ENCODE assay signal across 1 cellular context in the genomic region with DNA sequence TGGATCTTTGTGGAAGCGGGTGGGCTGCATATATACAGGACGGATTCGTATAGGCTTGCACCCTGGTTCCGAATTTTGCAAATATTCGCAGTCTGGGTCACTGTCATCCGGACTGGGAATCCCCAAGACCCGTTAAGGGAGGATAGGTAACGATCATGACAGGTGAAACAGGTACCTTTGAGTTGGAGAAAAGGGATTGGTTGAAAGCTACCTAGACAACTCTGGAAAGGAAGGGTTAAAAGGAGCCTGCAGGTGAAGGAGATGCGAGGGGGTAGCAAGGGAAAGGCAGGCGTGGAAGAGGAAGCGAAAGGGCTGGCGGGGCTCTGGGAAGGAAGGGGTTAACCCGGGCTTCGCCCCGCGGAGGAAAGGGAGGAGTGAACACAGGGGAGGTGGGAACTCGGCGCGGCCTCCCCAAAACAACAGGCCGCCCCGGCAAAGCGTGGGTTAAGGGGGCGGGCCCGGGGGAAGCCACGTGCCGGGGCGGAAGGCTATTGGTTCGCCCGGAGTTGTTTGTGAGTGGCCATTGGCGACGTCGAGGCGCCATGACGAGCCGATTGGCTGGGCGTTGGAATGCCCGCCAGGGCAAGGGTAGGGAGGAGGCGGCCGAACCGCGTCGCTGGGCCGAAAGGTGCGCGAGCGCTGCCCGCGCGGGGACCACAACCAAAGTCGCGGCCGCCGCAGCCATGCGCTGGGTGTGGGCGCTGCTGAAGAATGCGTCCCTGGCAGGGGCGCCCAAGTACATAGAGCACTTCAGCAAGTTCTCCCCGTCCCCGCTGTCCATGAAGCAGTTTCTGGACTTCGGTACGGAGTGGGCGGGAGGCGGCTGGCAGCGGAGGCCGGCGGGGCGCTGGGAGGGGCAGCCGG.
TF ChIP-seq lines count a peak whose summit lies in the region.

A gene (plus strand): TSS at position 599 of the 864 bp plus-strand sequence. CDS start 85 bp downstream, at position 684.

TF ChIP-seq in K562, 482 proteins besides CTCF, POLR2A, EP300 and RAD21 (continued from another document and continues in another):
- TF ChIP-seq, protein P1, sequence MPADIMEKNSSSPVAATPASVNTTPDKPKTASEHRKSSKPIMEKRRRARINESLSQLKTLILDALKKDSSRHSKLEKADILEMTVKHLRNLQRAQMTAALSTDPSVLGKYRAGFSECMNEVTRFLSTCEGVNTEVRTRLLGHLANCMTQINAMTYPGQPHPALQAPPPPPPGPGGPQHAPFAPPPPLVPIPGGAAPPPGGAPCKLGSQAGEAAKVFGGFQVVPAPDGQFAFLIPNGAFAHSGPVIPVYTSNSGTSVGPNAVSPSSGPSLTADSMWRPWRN (IDR thresholded peaks at IDR 0.05; ENCODE audit: low read depth), result 0 out of 2 replicates have a peak, but pooled peaks have one; percentile 58
- TF ChIP-seq CCNT2 (IDR thresholded peaks at IDR 0.05; ENCODE audit: borderline replicate concordance, extremely low read depth, insufficient read length, low read depth, low read length), result no peak
- 0 out of 2 replicates have a peak, but pooled peaks have one; percentile 16 for TF ChIP-seq EGR1 (conservative IDR thresholded peaks at IDR 0.05)
- TF ChIP-seq, protein P2, sequence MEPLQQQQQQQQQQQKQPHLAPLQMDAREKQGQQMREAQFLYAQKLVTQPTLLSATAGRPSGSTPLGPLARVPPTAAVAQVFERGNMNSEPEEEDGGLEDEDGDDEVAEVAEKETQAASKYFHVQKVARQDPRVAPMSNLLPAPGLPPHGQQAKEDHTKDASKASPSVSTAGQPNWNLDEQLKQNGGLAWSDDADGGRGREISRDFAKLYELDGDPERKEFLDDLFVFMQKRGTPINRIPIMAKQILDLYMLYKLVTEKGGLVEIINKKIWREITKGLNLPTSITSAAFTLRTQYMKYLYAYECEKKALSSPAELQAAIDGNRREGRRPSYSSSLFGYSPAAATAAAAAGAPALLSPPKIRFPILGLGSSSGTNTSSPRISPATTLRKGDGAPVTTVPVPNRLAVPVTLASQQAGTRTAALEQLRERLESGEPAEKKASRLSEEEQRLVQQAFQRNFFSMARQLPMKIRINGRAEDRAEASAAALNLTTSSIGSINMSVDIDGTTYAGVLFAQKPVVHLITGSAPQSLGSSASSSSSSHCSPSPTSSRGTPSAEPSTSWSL (CRISPR knock-in tag; IDR thresholded peaks at IDR 0.05; ENCODE audit: borderline replicate concordance), result no peak
- TF ChIP-seq FOXA3 (CRISPR knock-in tag; conservative IDR thresholded peaks at IDR 0.05 in 1 of 2, IDR thresholded peaks at IDR 0.05 in 1 of 2), result no peak
- no peak for TF ChIP-seq ZNF41 (CRISPR knock-in tag; conservative IDR thresholded peaks at IDR 0.05)
- no peak for TF ChIP-seq MAFK (IDR thresholded peaks at IDR 0.05; ENCODE audit: low read length)
- TF ChIP-seq RAD51 (IDR thresholded peaks at IDR 0.05; ENCODE audit: borderline replicate concordance, low read depth), result peak; percentile 87
- TF ChIP-seq, protein P3, sequence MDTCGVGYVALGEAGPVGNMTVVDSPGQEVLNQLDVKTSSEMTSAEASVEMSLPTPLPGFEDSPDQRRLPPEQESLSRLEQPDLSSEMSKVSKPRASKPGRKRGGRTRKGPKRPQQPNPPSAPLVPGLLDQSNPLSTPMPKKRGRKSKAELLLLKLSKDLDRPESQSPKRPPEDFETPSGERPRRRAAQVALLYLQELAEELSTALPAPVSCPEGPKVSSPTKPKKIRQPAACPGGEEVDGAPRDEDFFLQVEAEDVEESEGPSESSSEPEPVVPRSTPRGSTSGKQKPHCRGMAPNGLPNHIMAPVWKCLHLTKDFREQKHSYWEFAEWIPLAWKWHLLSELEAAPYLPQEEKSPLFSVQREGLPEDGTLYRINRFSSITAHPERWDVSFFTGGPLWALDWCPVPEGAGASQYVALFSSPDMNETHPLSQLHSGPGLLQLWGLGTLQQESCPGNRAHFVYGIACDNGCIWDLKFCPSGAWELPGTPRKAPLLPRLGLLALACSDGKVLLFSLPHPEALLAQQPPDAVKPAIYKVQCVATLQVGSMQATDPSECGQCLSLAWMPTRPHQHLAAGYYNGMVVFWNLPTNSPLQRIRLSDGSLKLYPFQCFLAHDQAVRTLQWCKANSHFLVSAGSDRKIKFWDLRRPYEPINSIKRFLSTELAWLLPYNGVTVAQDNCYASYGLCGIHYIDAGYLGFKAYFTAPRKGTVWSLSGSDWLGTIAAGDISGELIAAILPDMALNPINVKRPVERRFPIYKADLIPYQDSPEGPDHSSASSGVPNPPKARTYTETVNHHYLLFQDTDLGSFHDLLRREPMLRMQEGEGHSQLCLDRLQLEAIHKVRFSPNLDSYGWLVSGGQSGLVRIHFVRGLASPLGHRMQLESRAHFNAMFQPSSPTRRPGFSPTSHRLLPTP (IDR thresholded peaks at IDR 0.05; ENCODE audit: borderline replicate concordance, extremely low read depth, insufficient read length), result no peak
- no peak; the same call in 1 of the 2 replicates for TF ChIP-seq CREB1 (IDR thresholded peaks at IDR 0.05)
- 0 out of 2 replicates have a peak, but pooled peaks have one; percentile 27 for TF ChIP-seq CREB1 (CRISPR knock-in tag; IDR thresholded peaks at IDR 0.05)
- TF ChIP-seq, protein P4, sequence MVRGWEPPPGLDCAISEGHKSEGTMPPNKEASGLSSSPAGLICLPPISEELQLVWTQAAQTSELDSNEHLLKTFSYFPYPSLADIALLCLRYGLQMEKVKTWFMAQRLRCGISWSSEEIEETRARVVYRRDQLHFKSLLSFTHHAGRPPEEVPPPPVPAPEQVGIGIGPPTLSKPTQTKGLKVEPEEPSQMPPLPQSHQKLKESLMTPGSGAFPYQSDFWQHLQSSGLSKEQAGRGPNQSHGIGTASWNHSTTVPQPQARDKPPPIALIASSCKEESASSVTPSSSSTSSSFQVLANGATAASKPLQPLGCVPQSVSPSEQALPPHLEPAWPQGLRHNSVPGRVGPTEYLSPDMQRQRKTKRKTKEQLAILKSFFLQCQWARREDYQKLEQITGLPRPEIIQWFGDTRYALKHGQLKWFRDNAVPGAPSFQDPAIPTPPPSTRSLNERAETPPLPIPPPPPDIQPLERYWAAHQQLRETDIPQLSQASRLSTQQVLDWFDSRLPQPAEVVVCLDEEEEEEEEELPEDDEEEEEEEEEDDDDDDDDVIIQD (CRISPR knock-in tag; IDR thresholded peaks at IDR 0.05), result no peak
- no peak for TF ChIP-seq GATAD2A (IDR thresholded peaks at IDR 0.05)
- no peak for TF ChIP-seq SRSF1 (IDR thresholded peaks at IDR 0.05; ENCODE audit: low read depth, low read length)
- no peak for TF ChIP-seq MCM7 (IDR thresholded peaks at IDR 0.05)
- TF ChIP-seq MEF2A (IDR thresholded peaks at IDR 0.05; ENCODE audit: control insufficient read depth, low read depth, low read length), result no peak
- no peak for TF ChIP-seq KDM2B (CRISPR knock-in tag; IDR thresholded peaks at IDR 0.05)
- TF ChIP-seq ZFP36 (IDR thresholded peaks at IDR 0.05; ENCODE audit: low read depth, low read length, partially characterized antibody), result no peak
- TF ChIP-seq NFYB (IDR thresholded peaks at IDR 0.05; ENCODE audit: extremely low read depth, insufficient read length), result peak; percentile 80
- TF ChIP-seq PTTG1 (tag; IDR thresholded peaks at IDR 0.05; ENCODE audit: low read depth), result no peak
- TF ChIP-seq GTF2E2 (tag; IDR thresholded peaks at IDR 0.05), result no peak
- no peak for TF ChIP-seq FOSL1 (tag; conservative IDR thresholded peaks at IDR 0.05)
- no peak for TF ChIP-seq PML (IDR thresholded peaks at IDR 0.05; ENCODE audit: low read length)
- no peak for TF ChIP-seq DIDO1 (tag; IDR thresholded peaks at IDR 0.05; ENCODE audit: low read depth)
- TF ChIP-seq SP2 (IDR thresholded peaks at IDR 0.05; ENCODE audit: extremely low read depth, low read depth, low read length, poor library complexity, severe bottlenecking), result peak; percentile 46
- TF ChIP-seq GABPA (tag; conservative IDR thresholded peaks at IDR 0.05; ENCODE audit: low read depth), result no peak
- TF ChIP-seq SMARCB1 (IDR thresholded peaks at IDR 0.05; ENCODE audit: insufficient read length, low read depth), result no peak
- TF ChIP-seq FOXM1 (IDR thresholded peaks at IDR 0.05; ENCODE audit: low read depth), result peak; percentile 75
- no peak for TF ChIP-seq FOXM1 (CRISPR knock-in tag; IDR thresholded peaks at IDR 0.05; ENCODE audit: low read depth)
- peak; percentile 29; the same call in 1 of the 2 replicates for TF ChIP-seq ZFX (CRISPR knock-in tag; IDR thresholded peaks at IDR 0.05)
- no peak for TF ChIP-seq POLR3A (IDR thresholded peaks at IDR 0.05; ENCODE audit: borderline replicate concordance, extremely low read depth, insufficient read depth, insufficient read length)
- no peak for TF ChIP-seq FOXA1 (IDR thresholded peaks at IDR 0.05; ENCODE audit: borderline replicate concordance)
- no peak for TF ChIP-seq NFRKB (IDR thresholded peaks at IDR 0.05; ENCODE audit: low read depth)
- no peak for TF ChIP-seq NFXL1 (CRISPR knock-in tag; IDR thresholded peaks at IDR 0.05)
- peak in 1 of 2 experiments; percentile 24; a peak in 1 of 4 replicates for TF ChIP-seq FOXK2 (conservative IDR thresholded peaks at IDR 0.05 in 1 of 2, IDR thresholded peaks at IDR 0.05 in 1 of 2; ENCODE audit: low read depth in 2 of 2)
- TF ChIP-seq, protein P5, sequence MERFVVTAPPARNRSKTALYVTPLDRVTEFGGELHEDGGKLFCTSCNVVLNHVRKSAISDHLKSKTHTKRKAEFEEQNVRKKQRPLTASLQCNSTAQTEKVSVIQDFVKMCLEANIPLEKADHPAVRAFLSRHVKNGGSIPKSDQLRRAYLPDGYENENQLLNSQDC (CRISPR knock-in tag; IDR thresholded peaks at IDR 0.05), result no peak
- no peak for TF ChIP-seq SOX6 (IDR thresholded peaks at IDR 0.05)
- TF ChIP-seq ESRRA (IDR thresholded peaks at IDR 0.05; ENCODE audit: borderline replicate concordance, low read depth), result no peak
- TF ChIP-seq, protein P6, sequence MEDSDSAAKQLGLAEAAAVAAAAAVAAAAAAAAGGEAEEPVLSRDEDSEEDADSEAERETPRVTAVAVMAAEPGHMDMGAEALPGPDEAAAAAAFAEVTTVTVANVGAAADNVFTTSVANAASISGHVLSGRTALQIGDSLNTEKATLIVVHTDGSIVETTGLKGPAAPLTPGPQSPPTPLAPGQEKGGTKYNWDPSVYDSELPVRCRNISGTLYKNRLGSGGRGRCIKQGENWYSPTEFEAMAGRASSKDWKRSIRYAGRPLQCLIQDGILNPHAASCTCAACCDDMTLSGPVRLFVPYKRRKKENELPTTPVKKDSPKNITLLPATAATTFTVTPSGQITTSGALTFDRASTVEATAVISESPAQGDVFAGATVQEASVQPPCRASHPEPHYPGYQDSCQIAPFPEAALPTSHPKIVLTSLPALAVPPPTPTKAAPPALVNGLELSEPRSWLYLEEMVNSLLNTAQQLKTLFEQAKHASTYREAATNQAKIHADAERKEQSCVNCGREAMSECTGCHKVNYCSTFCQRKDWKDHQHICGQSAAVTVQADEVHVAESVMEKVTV (CRISPR knock-in tag; IDR thresholded peaks at IDR 0.05), result no peak
- TF ChIP-seq, protein P7, sequence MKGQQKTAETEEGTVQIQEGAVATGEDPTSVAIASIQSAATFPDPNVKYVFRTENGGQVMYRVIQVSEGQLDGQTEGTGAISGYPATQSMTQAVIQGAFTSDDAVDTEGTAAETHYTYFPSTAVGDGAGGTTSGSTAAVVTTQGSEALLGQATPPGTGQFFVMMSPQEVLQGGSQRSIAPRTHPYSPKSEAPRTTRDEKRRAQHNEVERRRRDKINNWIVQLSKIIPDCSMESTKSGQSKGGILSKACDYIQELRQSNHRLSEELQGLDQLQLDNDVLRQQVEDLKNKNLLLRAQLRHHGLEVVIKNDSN (CRISPR knock-in tag; IDR thresholded peaks at IDR 0.05), result peak; percentile 97
- TF ChIP-seq SLC30A9 (CRISPR knock-in tag; IDR thresholded peaks at IDR 0.05), result no peak
- no peak for TF ChIP-seq NCOA4 (IDR thresholded peaks at IDR 0.05; ENCODE audit: partially characterized antibody)
- 0 out of 2 replicates have a peak, but pooled peaks have one; percentile 34 for TF ChIP-seq FOXK1 (CRISPR knock-in tag; IDR thresholded peaks at IDR 0.05; ENCODE audit: borderline replicate concordance)
- TF ChIP-seq C11orf30 (IDR thresholded peaks at IDR 0.05; ENCODE audit: low read depth), result no peak
- no peak for TF ChIP-seq ZNF696 (CRISPR knock-in tag; conservative IDR thresholded peaks at IDR 0.05)
- no peak for TF ChIP-seq NCOA2 (IDR thresholded peaks at IDR 0.05; ENCODE audit: partially characterized antibody in 2 of 2)
- TF ChIP-seq, protein P8, sequence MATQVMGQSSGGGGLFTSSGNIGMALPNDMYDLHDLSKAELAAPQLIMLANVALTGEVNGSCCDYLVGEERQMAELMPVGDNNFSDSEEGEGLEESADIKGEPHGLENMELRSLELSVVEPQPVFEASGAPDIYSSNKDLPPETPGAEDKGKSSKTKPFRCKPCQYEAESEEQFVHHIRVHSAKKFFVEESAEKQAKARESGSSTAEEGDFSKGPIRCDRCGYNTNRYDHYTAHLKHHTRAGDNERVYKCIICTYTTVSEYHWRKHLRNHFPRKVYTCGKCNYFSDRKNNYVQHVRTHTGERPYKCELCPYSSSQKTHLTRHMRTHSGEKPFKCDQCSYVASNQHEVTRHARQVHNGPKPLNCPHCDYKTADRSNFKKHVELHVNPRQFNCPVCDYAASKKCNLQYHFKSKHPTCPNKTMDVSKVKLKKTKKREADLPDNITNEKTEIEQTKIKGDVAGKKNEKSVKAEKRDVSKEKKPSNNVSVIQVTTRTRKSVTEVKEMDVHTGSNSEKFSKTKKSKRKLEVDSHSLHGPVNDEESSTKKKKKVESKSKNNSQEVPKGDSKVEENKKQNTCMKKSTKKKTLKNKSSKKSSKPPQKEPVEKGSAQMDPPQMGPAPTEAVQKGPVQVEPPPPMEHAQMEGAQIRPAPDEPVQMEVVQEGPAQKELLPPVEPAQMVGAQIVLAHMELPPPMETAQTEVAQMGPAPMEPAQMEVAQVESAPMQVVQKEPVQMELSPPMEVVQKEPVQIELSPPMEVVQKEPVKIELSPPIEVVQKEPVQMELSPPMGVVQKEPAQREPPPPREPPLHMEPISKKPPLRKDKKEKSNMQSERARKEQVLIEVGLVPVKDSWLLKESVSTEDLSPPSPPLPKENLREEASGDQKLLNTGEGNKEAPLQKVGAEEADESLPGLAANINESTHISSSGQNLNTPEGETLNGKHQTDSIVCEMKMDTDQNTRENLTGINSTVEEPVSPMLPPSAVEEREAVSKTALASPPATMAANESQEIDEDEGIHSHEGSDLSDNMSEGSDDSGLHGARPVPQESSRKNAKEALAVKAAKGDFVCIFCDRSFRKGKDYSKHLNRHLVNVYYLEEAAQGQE (CRISPR knock-in tag; IDR thresholded peaks at IDR 0.05; ENCODE audit: low read depth), result no peak
- TF ChIP-seq, protein P9, sequence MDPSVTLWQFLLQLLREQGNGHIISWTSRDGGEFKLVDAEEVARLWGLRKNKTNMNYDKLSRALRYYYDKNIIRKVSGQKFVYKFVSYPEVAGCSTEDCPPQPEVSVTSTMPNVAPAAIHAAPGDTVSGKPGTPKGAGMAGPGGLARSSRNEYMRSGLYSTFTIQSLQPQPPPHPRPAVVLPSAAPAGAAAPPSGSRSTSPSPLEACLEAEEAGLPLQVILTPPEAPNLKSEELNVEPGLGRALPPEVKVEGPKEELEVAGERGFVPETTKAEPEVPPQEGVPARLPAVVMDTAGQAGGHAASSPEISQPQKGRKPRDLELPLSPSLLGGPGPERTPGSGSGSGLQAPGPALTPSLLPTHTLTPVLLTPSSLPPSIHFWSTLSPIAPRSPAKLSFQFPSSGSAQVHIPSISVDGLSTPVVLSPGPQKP (CRISPR knock-in tag; IDR thresholded peaks at IDR 0.05), result no peak
- TF ChIP-seq ZNF561 (CRISPR knock-in tag; conservative IDR thresholded peaks at IDR 0.05), result no peak
- no peak for TF ChIP-seq COPS2 (conservative IDR thresholded peaks at IDR 0.05)
